8 cellular contexts compared by ENCODE assay signal in the genomic region with DNA sequence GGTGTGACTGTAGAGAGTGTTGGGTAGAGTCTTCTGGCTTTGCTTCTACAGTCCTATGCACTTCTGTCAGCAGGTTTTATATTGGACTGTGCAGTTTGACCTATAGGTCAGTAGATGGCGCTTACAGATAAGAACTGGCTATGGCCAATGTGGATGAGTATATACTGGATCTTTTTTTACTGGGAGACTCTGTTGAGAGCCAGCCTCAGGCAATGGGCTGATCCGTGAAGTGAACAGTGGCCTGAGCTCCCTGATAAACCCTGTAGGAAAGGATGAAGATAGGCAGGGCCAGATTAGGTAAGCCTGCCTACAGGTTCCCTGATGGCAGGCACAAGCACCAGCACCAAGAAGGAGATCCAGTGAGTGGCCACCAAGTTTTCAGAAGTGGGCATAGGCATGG.
A peak's percentile ranks its signal among the peaks of the same experiment; 100 is the strongest.
DNase-seq lines count a peak whose midpoint lies in the region; ATAC-seq, FAIRE-seq and TF ChIP-seq lines count a peak whose summit lies in the region.

No MANE protein-coding gene starts in this region.

- no peaks in the 10 kb centered on the region for H3K9me3 ChIP-seq in Panc1 (ENCODE audit: control insufficient read depth, insufficient read depth, low read depth, low read length)
- H3K9me3 ChIP-seq in fibroblast of lung (ENCODE audit: control insufficient read depth, insufficient read depth, low read depth, low read length), result no peaks in the 10 kb centered on the region
- no peaks in the 10 kb centered on the region for H3K9me3 ChIP-seq in pancreas

- POLR2A ChIA-PET in Panc1 (lab: Charles Lee), result no interaction called here

- H4K20me1 ChIP-seq in fibroblast of lung (ENCODE audit: control insufficient read depth, extremely low read depth, insufficient read depth, low read length), result no peaks in the 10 kb centered on the region

- BruUV-seq in Panc1 (replicated peaks; lab: Mats Ljungman, UMichigan), result no TSS peak

- H3K36me3 ChIP-seq in Panc1 (ENCODE audit: control insufficient read depth, insufficient read depth, low read length) (no peaks in the 10 kb centered on the region), fibroblast of lung (ENCODE audit: control insufficient read depth, insufficient read depth, low read length) (no peaks in the 10 kb centered on the region), pancreas (no peaks in the 10 kb centered on the region)

- H3K4me1 ChIP-seq in Panc1 (ENCODE audit: control insufficient read depth, insufficient read depth, low read length) (no peaks in the 10 kb centered on the region), fibroblast of lung (ENCODE audit: control insufficient read depth, extremely low read depth, insufficient read depth, low read length) (no peaks in the 10 kb centered on the region), pancreas (no peaks in the 10 kb centered on the region)

- no peak overlapping the region for H3K9ac ChIP-seq in fibroblast of lung (ENCODE audit: insufficient read depth, low read length)

- peak; percentile 61 for DNase-seq in HT1080 (ENCODE audit: low read depth)
- DNase-seq in Panc1 (ENCODE audit: low read depth, low spot score), result peak; percentile 25
- peak; percentile 69 to 75 for DNase-seq in fibroblast of lung (ENCODE audit: low read depth in 2 of 2)
- DNase-seq in pancreas, result peak in 1 of 6 donors; percentile 10
- DNase-seq in cortex of kidney (lab: John Stamatoyannopoulos, UW), result no peak
- no peak for DNase-seq in stimulated activated naive CD4-positive, alpha-beta T cell treated with Interleukin-2 at 50 U/mL for 16 hours (lab: John Stamatoyannopoulos, UW)

- H3K4me3 ChIP-seq in Panc1 (ENCODE audit: low read depth in 2 of 2, low read length in 2 of 2), result no peak overlapping the region
- H3K4me3 ChIP-seq in fibroblast of lung (replicated peaks in 1 of 4; ENCODE audit: control extremely low read depth in 1 of 4, insufficient read depth in 1 of 4, low read depth in 3 of 4, low read length in 4 of 4), result no peak overlapping the region
- no peak overlapping the region for H3K4me3 ChIP-seq in pancreas

- H2AFZ ChIP-seq in fibroblast of lung (ENCODE audit: low read length), result peak overlapping the region; percentile 48

- FAIRE-seq in pancreas (lab: Jason Lieb, UNC), result no peak

- ATAC-seq in GM21723 (IDR thresholded peaks at IDR 0.05; ENCODE audit: unreplicated experiment) (peak; percentile 93), Panc1 (peak; percentile 82), pancreas (peak; percentile 50 to 93 (median 89))

- WGBS in pancreas, 2 donors, result 5 to 10% methylated on average over 2 of the region's 2 CpGs

- CTCF ChIA-PET in Panc1 (lab: Charles Lee), result no interaction called here

- no peak overlapping the region for H3K27ac ChIP-seq in Panc1 (ENCODE audit: low read length)
- H3K27ac ChIP-seq in fibroblast of lung (ENCODE audit: insufficient read depth, low read length), result no peak overlapping the region
- no peak overlapping the region for H3K27ac ChIP-seq in pancreas

- in situ Hi-C loops in Panc1 (cut with HindIII; ENCODE audit: low pct_unique_long_range_greater_than_20kb, low sequenced_read_pairs), result no loop called here

- intact Hi-C loops in Panc1 (cut with micrococcal nuclease; ENCODE audit: unreplicated experiment) (loop anchor here (5.0 kb wide), 1 partner anchor 1380 kb away; no protein-coding TSS in a partner anchor), pancreas (cut with DNase I) (no loop called here)

- no peaks in the 10 kb centered on the region for H3K79me2 ChIP-seq in fibroblast of lung (ENCODE audit: control insufficient read depth, insufficient read depth, low read length)

- no peak overlapping the region for H3K4me2 ChIP-seq in fibroblast of lung (ENCODE audit: extremely low read depth, insufficient read depth, low read length)

- peak; percentile 73 for TF ChIP-seq CTCF in GM12873 (IDR thresholded peaks at IDR 0.05; ENCODE audit: insufficient read depth, low read depth, low read length, missing control alignments)
- TF ChIP-seq CTCF in Panc1 (IDR thresholded peaks at IDR 0.05), result peak; percentile 63
- TF ChIP-seq CTCF in fibroblast of lung (conservative IDR thresholded peaks at IDR 0.05 in 1 of 2, IDR thresholded peaks at IDR 0.05 in 1 of 2; ENCODE audit: low read depth in 1 of 2, low read length in 2 of 2), result peak; percentile 64 to 73
- peak in 3 of 4 donors; percentile 20 to 29 (median 26) for TF ChIP-seq CTCF in pancreas (IDR thresholded peaks at IDR 0.05)

- H3K27me3 ChIP-seq in Panc1 (ENCODE audit: control insufficient read depth, insufficient read depth, low read length), result no peaks in the 10 kb centered on the region
- H3K27me3 ChIP-seq in fibroblast of lung (ENCODE audit: control insufficient read depth, insufficient read depth, low read length), result no peaks in the 10 kb centered on the region
- H3K27me3 ChIP-seq in pancreas, result no peaks in the 10 kb centered on the region

Comparison
In these comparisons a context has a peak if more than half of its experiments do, and no peak if none do; other contexts are left out.
1. DNase-seq: peak in HT1080 (single experiment), Panc1 (single experiment) and fibroblast of lung (2 of 2); none in cortex of kidney (single experiment) and stimulated activated naive CD4-positive, alpha-beta T cell treated with Interleukin-2 at 50 U/mL for 16 hours (single experiment).
2. Peak in every context shown above with its lines, with median percentiles within 50 percentile points of each other: CTCF ChIP-seq and ATAC-seq.